ENCODE assay signal across 26 cellular contexts in the genomic region with DNA sequence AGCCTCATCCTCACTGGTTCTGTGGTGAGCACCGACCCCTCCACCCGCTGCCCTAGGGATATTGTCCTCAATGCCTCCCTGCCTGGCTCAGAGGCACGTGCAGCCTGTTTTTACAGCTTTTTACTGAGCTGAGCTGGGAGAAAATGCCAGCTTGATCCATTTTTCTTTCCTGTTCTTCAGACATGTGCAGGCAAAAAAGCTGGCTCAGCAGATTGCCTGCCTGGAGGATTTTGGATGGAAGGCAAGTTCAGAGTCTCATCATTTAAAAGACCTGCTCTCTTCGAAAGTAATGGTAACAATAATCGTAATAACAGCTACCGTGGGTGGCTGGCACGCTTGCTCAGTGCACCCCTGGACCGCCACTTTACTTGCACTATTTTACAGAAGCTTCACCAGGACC.
"Had no signal": no experiment of that assay in that cellular context is flagged by ENCODE, and none has a peak within 500 bp of the region (broad histone marks: within the 10 kb centered on the region; RNA-seq: fewer than 3 reads in every experiment).

No MANE protein-coding gene starts in this region.

- ATAC-seq: activated CD4-positive, CD25-positive, alpha-beta regulatory T cell treated with anti-CD3 and anti-CD28 coated beads, Interleukin-2, amount 50 U/mL, for 24 hours; activated CD8-positive, alpha-beta T cell treated with anti-CD3 and anti-CD28 coated beads for 36 hours; activated T-cell treated with anti-CD3 and anti-CD28 coated beads, Interleukin-2, amount 50 U/mL, for 4 hours; esophagus mucosa; T-helper 17 cell had no signal

- DNase-seq: activated B cell treated with CpG ODN at 0.5 μM for 24 hours; activated CD4-positive, alpha-beta T cell treated with anti-CD3 and anti-CD28 coated beads for 48 hours; activated CD4-positive, alpha-beta T cell treated with anti-CD3 and anti-CD28 coated beads, Interleukin-2, amount 50 U/mL, for 1 hour; activated CD4-positive, alpha-beta T cell treated with anti-CD3 and anti-CD28 coated beads, Interleukin-2, amount 50 U/mL, for 48 hours; activated CD8-positive, alpha-beta memory T cell treated with anti-CD3 and anti-CD28 coated beads for 24 hours; activated CD8-positive, alpha-beta T cell treated with anti-CD3 and anti-CD28 coated beads for 36 hours; activated effector memory CD4-positive, alpha-beta T cell treated with anti-CD3 and anti-CD28 coated beads, Interleukin-2, amount 50 U/mL, for 16 hours; activated naive CD4-positive, alpha-beta T cell treated with anti-CD3 and anti-CD28 coated beads for 36 hours; activated T-cell treated with anti-CD3 and anti-CD28 coated beads, Interleukin-2, amount 50 U/mL, for 4 hours; amniotic stem cell; brain microvascular endothelial cell; effector CD8-positive, alpha-beta T cell; head of caudate nucleus; hippocampal formation; T-helper 1 cell; T-helper 17 cell; T1000; WERI-Rb-1 had no signal

- FAIRE-seq: astrocyte, bronchial epithelial cell, colon, endometrium, endothelial cell of umbilical vein, frontal cortex had no signal

- H3K36me3 ChIP-seq: brain microvascular endothelial cell, WERI-Rb-1 had no signal

- H3K27ac ChIP-seq: brain microvascular endothelial cell, WERI-Rb-1 had no signal

- H3K27me3 ChIP-seq: brain microvascular endothelial cell had no signal
